23 cellular contexts compared by ENCODE assay signal in genomic region chr13:41056996-41057711, GRCh38. TPM values are rescaled to one million over a fixed set of nuclear protein-coding genes. Genes with fewer than 3 reads are reported as not detected.
DNase-seq lines count a peak whose midpoint lies in the region; ATAC-seq, FAIRE-seq and TF ChIP-seq lines count a peak whose summit lies in the region.
"Had no signal": no experiment of that assay in that cellular context is flagged by ENCODE, and none has a peak within 500 bp of the region (broad histone marks: within the 10 kb centered on the region; RNA-seq: fewer than 3 reads in every experiment).

No MANE protein-coding gene starts in this region.

- H3K14ac ChIP-seq in trophoblast cell (ENCODE audit: low read length) = no peak overlapping the region

- no CpG with 5 or more reads among the region's 9 CpGs for WGBS in trophoblast cell (ENCODE audit: extremely low coverage, insufficient coverage, insufficient read length)

- no peak overlapping the region for H2BK120ac ChIP-seq in trophoblast cell (ENCODE audit: insufficient read depth, low read length, poor library complexity)

- no peak overlapping the region for H2BK5ac ChIP-seq in trophoblast cell (ENCODE audit: low read depth, low read length, poor library complexity)

- no peak for ATAC-seq in stimulated activated naive CD8-positive, alpha-beta T cell treated with anti-CD3 and anti-CD28 coated beads, Interleukin-15, Interleukin-2, amounts not matched to agents 100 U/mL and 50 U/mL, for 24 hours
- ATAC-seq: gastroesophageal sphincter, Panc1 had no signal

- peaks cover 56% of the 10 kb centered on the region for H4K20me1 ChIP-seq in astrocyte (ENCODE audit: insufficient read depth, low read length)

- H3K79me2 ChIP-seq in astrocyte (ENCODE audit: insufficient read depth, low read length) = peaks cover 71% of the 10 kb centered on the region
- peaks cover 22% of the 10 kb centered on the region for H3K79me2 ChIP-seq in trophoblast cell (ENCODE audit: control insufficient read depth, insufficient read depth, low read length, poor library complexity)

- no peak overlapping the region for H4K8ac ChIP-seq in trophoblast cell (ENCODE audit: low read depth, low read length)

- no peak for TF ChIP-seq CTCF in astrocyte (IDR thresholded peaks at IDR 0.05; ENCODE audit: insufficient read depth, low read depth, low read length)

- no peak for DNase-seq in stimulated activated naive CD8-positive, alpha-beta T cell treated with anti-CD3 and anti-CD28 coated beads, Interleukin-15, Interleukin-2, amounts not matched to agents 100 U/mL and 50 U/mL, for 24 hours
- DNase-seq in astrocyte (ENCODE audit: low read depth) (no peak), trophoblast cell (peak; percentile 50 to 72), C1 segment of cervical spinal cord (lab: John Stamatoyannopoulos, UW) (no peak), MG63 (no peak)
- DNase-seq in central memory CD4-positive, alpha-beta T cell = no peak
- no peak for DNase-seq in stimulated activated CD4-positive, alpha-beta T cell treated with anti-CD3 and anti-CD28 coated beads, Interleukin-1b, Interleukin-23, amount 100 ng/mL, for 48 hours
- DNase-seq: activated B cell treated with CpG ODN at 0.5 μM for 24 hours; activated CD4-positive, alpha-beta memory T cell treated with anti-CD3 and anti-CD28 coated beads, Interleukin-2, amount 10 ng/mL, durations not matched to agents 7 days and 5 days; activated naive CD4-positive, alpha-beta T cell; activated T-cell treated with anti-CD3 and anti-CD28 coated beads for 4 hours; DMS79 treated with DMSO at 0.1 percent for 48 hours; effector CD4-positive, alpha-beta T cell; H9; NCI-H1048; NCI-H187 treated with DMSO at 0.1 percent for 48 hours; NCI-H226; stimulated activated CD4-positive, alpha-beta T cell treated with anti-CD3 and anti-CD28 coated beads, Interleukin-4, amount 100 ng/mL, for 4 hours; substantia nigra had no signal

- FAIRE-seq in astrocyte (lab: Jason Lieb, UNC) = no peak

- H4K91ac ChIP-seq in trophoblast cell (ENCODE audit: low read depth, low read length) = no peak overlapping the region

- H3K27ac Mint-ChIP-seq in stimulated activated naive CD8-positive, alpha-beta T cell treated with anti-CD3 and anti-CD28 coated beads, Interleukin-15, Interleukin-2, amounts not matched to agents 100 ng/mL and 50 ng/mL, for 24 hours = peak overlapping the region; percentile 64
- no peak overlapping the region for H3K27ac Mint-ChIP-seq in astrocyte (ENCODE audit: unreplicated experiment)
- H3K27ac Mint-ChIP-seq: activated B cell treated with CpG ODN at 0.5 μM for 24 hours; activated CD4-positive, alpha-beta memory T cell treated with anti-CD3 and anti-CD28 coated beads, Interleukin-2, amount 10 ng/mL, durations not matched to agents 7 days and 5 days; H9 had no signal

- H3K36me3 ChIP-seq in astrocyte (ENCODE audit: insufficient read depth, low read length) (no peaks in the 10 kb centered on the region), trophoblast cell (ENCODE audit: control insufficient read depth in 1 of 2, insufficient read depth in 2 of 2, low read length in 2 of 2) (peaks cover 0 to 2% of the 10 kb centered on the region in 2 experiments), MG63 (0 out of 2 replicates have a peak, but pooled peaks cover 3% of the 10 kb centered on the region)
- H3K36me3 ChIP-seq: gastroesophageal sphincter had no signal

- no peak overlapping the region for H3K4me3 Mint-ChIP-seq in stimulated activated naive CD8-positive, alpha-beta T cell treated with anti-CD3 and anti-CD28 coated beads, Interleukin-15, Interleukin-2, amounts not matched to agents 100 ng/mL and 50 ng/mL, for 24 hours
- peak overlapping the region; percentile 99 for H3K4me3 Mint-ChIP-seq in astrocyte (ENCODE audit: unreplicated experiment)
- H3K4me3 Mint-ChIP-seq: activated B cell treated with CpG ODN at 0.5 μM for 24 hours; activated CD4-positive, alpha-beta memory T cell treated with anti-CD3 and anti-CD28 coated beads, Interleukin-2, amount 10 ng/mL, durations not matched to agents 7 days and 5 days had no signal

- no peak overlapping the region for H2BK12ac ChIP-seq in trophoblast cell (ENCODE audit: low read length)

- no peaks in the 10 kb centered on the region for H3K9me3 Mint-ChIP-seq in stimulated activated naive CD8-positive, alpha-beta T cell treated with anti-CD3 and anti-CD28 coated beads, Interleukin-15, Interleukin-2, amounts not matched to agents 100 ng/mL and 50 ng/mL, for 24 hours
- no peaks in the 10 kb centered on the region for H3K9me3 Mint-ChIP-seq in astrocyte (ENCODE audit: unreplicated experiment)
- H3K9me3 Mint-ChIP-seq: activated B cell treated with CpG ODN at 0.5 μM for 24 hours; activated CD4-positive, alpha-beta memory T cell treated with anti-CD3 and anti-CD28 coated beads, Interleukin-2, amount 10 ng/mL, durations not matched to agents 7 days and 5 days; H9 had no signal

- H3K23ac ChIP-seq in trophoblast cell (ENCODE audit: low read length) = no peak overlapping the region

- no peak overlapping the region for H3K18ac ChIP-seq in trophoblast cell (ENCODE audit: low read length)

- no peak overlapping the region for H3K4me2 ChIP-seq in astrocyte (ENCODE audit: low read length)
- no peak overlapping the region for H3K4me2 ChIP-seq in trophoblast cell (ENCODE audit: low read length)

- no peak overlapping the region for H3K4me3 ChIP-seq in astrocyte (ENCODE audit: insufficient read depth, low read depth, low read length)
- no peak overlapping the region for H3K4me3 ChIP-seq in trophoblast cell (ENCODE audit: low read depth, low read length)
- no peak overlapping the region for H3K4me3 ChIP-seq in MG63

- H2AFZ ChIP-seq in astrocyte (ENCODE audit: low read depth, low read length) (no peak overlapping the region), trophoblast cell (ENCODE audit: insufficient read depth, low read length, poor library complexity) (no peak overlapping the region)

- H3K9me3 ChIP-seq in astrocyte (ENCODE audit: insufficient read depth, low read depth, low read length) (no peaks in the 10 kb centered on the region), trophoblast cell (ENCODE audit: insufficient read depth, low read depth, low read length) (no peaks in the 10 kb centered on the region), MG63 (no peaks in the 10 kb centered on the region)
- H3K9me3 ChIP-seq: gastroesophageal sphincter had no signal

- no peak overlapping the region for H4K12ac ChIP-seq in trophoblast cell (ENCODE audit: low read depth, low read length)

- H3K4me1 ChIP-seq in astrocyte (ENCODE audit: insufficient read depth, low read length) (no peaks in the 10 kb centered on the region), trophoblast cell (ENCODE audit: control insufficient read depth in 1 of 2, insufficient read depth in 2 of 2, low read length in 2 of 2) (peaks cover 5 to 7% of the 10 kb centered on the region in 2 experiments)

- H3K9ac ChIP-seq in astrocyte (ENCODE audit: low read length) (no peak overlapping the region), trophoblast cell (ENCODE audit: low read length) (no peak overlapping the region)
- H3K9ac ChIP-seq: KMS-11 had no signal

- H3K27me3 ChIP-seq in astrocyte (ENCODE audit: insufficient read depth, low read length) (no peaks in the 10 kb centered on the region), trophoblast cell (ENCODE audit: insufficient read depth, low read length) (no peaks in the 10 kb centered on the region), MG63 (no peaks in the 10 kb centered on the region)
- H3K27me3 ChIP-seq: gastroesophageal sphincter had no signal

- H3K4ac ChIP-seq in trophoblast cell (ENCODE audit: low read depth, low read length) = peak overlapping the region; percentile 94

- no peaks in the 10 kb centered on the region for H3K27me3 Mint-ChIP-seq in stimulated activated naive CD8-positive, alpha-beta T cell treated with anti-CD3 and anti-CD28 coated beads, Interleukin-15, Interleukin-2, amounts not matched to agents 100 ng/mL and 50 ng/mL, for 24 hours
- H3K27me3 Mint-ChIP-seq in astrocyte (ENCODE audit: low read depth, unreplicated experiment) = no peaks in the 10 kb centered on the region
- H3K27me3 Mint-ChIP-seq: activated CD4-positive, alpha-beta memory T cell treated with anti-CD3 and anti-CD28 coated beads, Interleukin-2, amount 10 ng/mL, durations not matched to agents 7 days and 5 days had no signal

- no peak overlapping the region for H2AK5ac ChIP-seq in trophoblast cell (ENCODE audit: low read length)

- H3K36me3 Mint-ChIP-seq in stimulated activated naive CD8-positive, alpha-beta T cell treated with anti-CD3 and anti-CD28 coated beads, Interleukin-15, Interleukin-2, amounts not matched to agents 100 ng/mL and 50 ng/mL, for 24 hours (ENCODE audit: low read depth) = peaks cover 11% of the 10 kb centered on the region
- no peaks in the 10 kb centered on the region for H3K36me3 Mint-ChIP-seq in astrocyte (ENCODE audit: low read depth, unreplicated experiment)

- peaks cover 22% of the 10 kb centered on the region for H3K79me1 ChIP-seq in trophoblast cell (ENCODE audit: low read length)

- H3K27ac ChIP-seq in astrocyte (ENCODE audit: low read depth, low read length) = no peak overlapping the region
- H3K27ac ChIP-seq in trophoblast cell (ENCODE audit: low read depth, low read length) = no peak overlapping the region
- H3K27ac ChIP-seq: KMS-11 had no signal

- H3K4me1 Mint-ChIP-seq in stimulated activated naive CD8-positive, alpha-beta T cell treated with anti-CD3 and anti-CD28 coated beads, Interleukin-15, Interleukin-2, amounts not matched to agents 100 ng/mL and 50 ng/mL, for 24 hours (ENCODE audit: low read depth) = peaks cover 70% of the 10 kb centered on the region
- peaks cover 30% of the 10 kb centered on the region for H3K4me1 Mint-ChIP-seq in astrocyte (ENCODE audit: low read depth, unreplicated experiment)

RNA-seq across cellular contexts. Expression of gene WBP4, which starts 4.2 kb away (rescaled TPM):
- 10.4 and 10.6 TPM in 2 replicates for total RNA-seq in astrocyte
- polyA plus RNA-seq in trophoblast cell (2013) = 14.3 and 14.8 TPM in 2 replicates
- 10.5 and 15.7 TPM in 2 replicates for total RNA-seq in MG63 (2014; rRNA removed; shearing (Covaris generic); ENCODE audit: low replicate concordance)

RNA-seq across cellular contexts. Expression of gene ELF1, which starts 38.0 kb away (rescaled TPM):
- 69.1 and 75.1 TPM in 2 replicates for total RNA-seq in astrocyte
- 55.9 and 56.2 TPM in 2 replicates for polyA plus RNA-seq in trophoblast cell (2013)
- 6.7 and 11.3 TPM in 2 replicates for total RNA-seq in MG63 (2014; rRNA removed; shearing (Covaris generic); ENCODE audit: low replicate concordance)

Comparison
In these comparisons a context has a peak if more than half of its experiments do, and no peak if none do; other contexts are left out.
1. DNase-seq: peak in trophoblast cell (2 of 2); none in stimulated activated naive CD8-positive, alpha-beta T cell treated with anti-CD3 and anti-CD28 coated beads, Interleukin-15, Interleukin-2, amounts not matched to agents 100 U/mL and 50 U/mL, for 24 hours (single experiment), astrocyte (single experiment), C1 segment of cervical spinal cord (0 of 14), central memory CD4-positive, alpha-beta T cell (single experiment), stimulated activated CD4-positive, alpha-beta T cell treated with anti-CD3 and anti-CD28 coated beads, Interleukin-1b, Interleukin-23, amount 100 ng/mL, for 48 hours (single experiment) and MG63 (single experiment).